1 cellular context compared by ENCODE assay signal in genomic region chr10:122999347-122999746, GRCh38.
TF ChIP-seq lines count a peak whose summit lies in the region.

No MANE protein-coding gene starts in this region.

TF ChIP-seq in GM12878, 131 proteins besides CTCF, POLR2A, EP300 and RAD21:
- TF ChIP-seq CHD4 (IDR thresholded peaks at IDR 0.05) (no peak), RUNX3 (IDR thresholded peaks at IDR 0.05; ENCODE audit: low read length) (peak; percentile 32; the same call in 1 of the 2 replicates)
